1 cellular context compared by ENCODE assay signal in genomic region chr16:2205967-2206313, GRCh38.
TF ChIP-seq lines count a peak whose summit lies in the region.

No MANE protein-coding gene starts in this region.

TF ChIP-seq in HepG2, 621 proteins besides CTCF, POLR2A, EP300 and RAD21 (continued from another document):
- TF ChIP-seq ATF2 (CRISPR knock-in tag; IDR thresholded peaks at IDR 0.05) (no peak), POLR2G (IDR thresholded peaks at IDR 0.05; ENCODE audit: low read depth, low read length) (no peak), ZNF598 (CRISPR knock-in tag; IDR thresholded peaks at IDR 0.05; ENCODE audit: borderline replicate concordance) (no peak), KDM5B (CRISPR knock-in tag; IDR thresholded peaks at IDR 0.05; ENCODE audit: borderline replicate concordance) (peak; percentile 18; the same call in 1 of the 2 replicates), NR2F6 (IDR thresholded peaks at IDR 0.05) (peak; percentile 53; the same call in 1 of the 2 replicates), NR2F6 (CRISPR knock-in tag; IDR thresholded peaks at IDR 0.05) (peak; percentile 53; the same call in 1 of the 2 replicates), MLX (CRISPR knock-in tag; IDR thresholded peaks at IDR 0.05) (no peak), FOXA3 (CRISPR knock-in tag; IDR thresholded peaks at IDR 0.05) (no peak), IRF1 (CRISPR knock-in tag; IDR thresholded peaks at IDR 0.05; ENCODE audit: low read depth) (0 out of 2 replicates have a peak, but pooled peaks have one; percentile 13), RARG (CRISPR knock-in tag; IDR thresholded peaks at IDR 0.05; ENCODE audit: low read depth) (no peak), CAMTA2 (CRISPR knock-in tag; IDR thresholded peaks at IDR 0.05; ENCODE audit: borderline replicate concordance) (0 out of 2 replicates have a peak, but pooled peaks have one; percentile 14), HNF1A (IDR thresholded peaks at IDR 0.05; ENCODE audit: low read depth) (no peak), HNF1A (CRISPR knock-in tag; IDR thresholded peaks at IDR 0.05; ENCODE audit: borderline replicate concordance) (no peak; the same call in 1 of the 2 replicates), CCDC6 (CRISPR knock-in tag; IDR thresholded peaks at IDR 0.05) (no peak), MBNL3 (CRISPR knock-in tag; conservative IDR thresholded peaks at IDR 0.05) (no peak), DDIT3 (CRISPR knock-in tag; IDR thresholded peaks at IDR 0.05) (no peak), ZSCAN22 (CRISPR knock-in tag; IDR thresholded peaks at IDR 0.05) (peak; percentile 74; the same call in 1 of the 2 replicates), KLF16 (CRISPR knock-in tag; IDR thresholded peaks at IDR 0.05) (no peak), SRY (CRISPR knock-in tag; IDR thresholded peaks at IDR 0.05) (no peak), CHD4 (IDR thresholded peaks at IDR 0.05; ENCODE audit: borderline replicate concordance, low read length) (no peak), ZNF703 (CRISPR knock-in tag; IDR thresholded peaks at IDR 0.05; ENCODE audit: borderline replicate concordance) (no peak), JARID2 (CRISPR knock-in tag; IDR thresholded peaks at IDR 0.05; ENCODE audit: insufficient replicate concordance) (peak; percentile 31), NR2C2 (CRISPR knock-in tag; IDR thresholded peaks at IDR 0.05; ENCODE audit: borderline replicate concordance) (peak; percentile 79; the same call in 1 of the 2 replicates), KLF15 (CRISPR knock-in tag; IDR thresholded peaks at IDR 0.05; ENCODE audit: borderline replicate concordance) (no peak), ZNF501 (CRISPR knock-in tag; IDR thresholded peaks at IDR 0.05) (no peak), FOXK1 (CRISPR knock-in tag; IDR thresholded peaks at IDR 0.05; ENCODE audit: borderline replicate concordance, low read depth) (no peak), YY1 (IDR thresholded peaks at IDR 0.05; ENCODE audit: insufficient read depth, insufficient replicate concordance, low read depth, low read length) (peak; percentile 2), NR1H2 (CRISPR knock-in tag; IDR thresholded peaks at IDR 0.05; ENCODE audit: borderline replicate concordance, low read depth) (no peak), SNAPC5 (CRISPR knock-in tag; IDR thresholded peaks at IDR 0.05; ENCODE audit: borderline replicate concordance) (0 out of 2 replicates have a peak, but pooled peaks have one; percentile 2), DPF2 (CRISPR knock-in tag; IDR thresholded peaks at IDR 0.05; ENCODE audit: borderline replicate concordance, low read depth) (peak; percentile 24; the same call in 1 of the 2 replicates), KDM1A (CRISPR knock-in tag; IDR thresholded peaks at IDR 0.05) (no peak), BHLHE40 (IDR thresholded peaks at IDR 0.05; ENCODE audit: low read length) (no peak), ZNF816 (CRISPR knock-in tag; IDR thresholded peaks at IDR 0.05; ENCODE audit: borderline replicate concordance) (no peak), ZBTB49 (CRISPR knock-in tag; IDR thresholded peaks at IDR 0.05; ENCODE audit: borderline replicate concordance) (peak; percentile 36; the same call in 1 of the 2 replicates), ZBTB7B (CRISPR knock-in tag; IDR thresholded peaks at IDR 0.05) (no peak), ZBTB4 (CRISPR knock-in tag; IDR thresholded peaks at IDR 0.05; ENCODE audit: borderline replicate concordance) (0 out of 2 replicates have a peak, but pooled peaks have one; percentile 1), THRA (CRISPR knock-in tag; IDR thresholded peaks at IDR 0.05; ENCODE audit: borderline replicate concordance) (no peak)
